ENCODE assay signal across 24 cellular contexts in genomic region chr10:43825984-43826383, GRCh38.
"Had no signal": no experiment of that assay in that cellular context is flagged by ENCODE, and none has a peak within 500 bp of the region (broad histone marks: within the 10 kb centered on the region; RNA-seq: fewer than 3 reads in every experiment).

No MANE protein-coding gene starts in this region.

- H3K9me3 ChIP-seq: body of pancreas, left lung, pancreas, prostate gland, thyroid gland had no signal

- H3K4me3 ChIP-seq: body of pancreas, cardiac muscle cell, left lung, pancreas, prostate gland, thyroid gland had no signal

- H3K27ac ChIP-seq: body of pancreas, cardiac muscle cell had no signal

- H3K27me3 ChIP-seq: body of pancreas, cardiac muscle cell, left lung, pancreas, thyroid gland had no signal

- ATAC-seq: activated CD4-positive, alpha-beta T cell treated with anti-CD3 and anti-CD28 coated beads for 36 hours; activated CD8-positive, alpha-beta memory T cell treated with anti-CD3 and anti-CD28 coated beads, Interleukin-2, amount 10 ng/mL, durations not matched to agents 7 days and 5 days; activated CD8-positive, alpha-beta T cell treated with anti-CD3 and anti-CD28 coated beads, Interleukin-2, amount 10 ng/mL, durations not matched to agents 7 days and 5 days; body of pancreas; effector memory CD8-positive, alpha-beta T cell; left lung; pancreas had no signal

- H3K36me3 ChIP-seq: cardiac muscle cell, left lung, pancreas, prostate gland, thyroid gland had no signal

- DNase-seq: activated CD4-positive, alpha-beta T cell treated with anti-CD3 and anti-CD28 coated beads for 36 hours; activated CD4-positive, CD25-positive, alpha-beta regulatory T cell; activated CD8-positive, alpha-beta memory T cell treated with anti-CD3 and anti-CD28 coated beads, Interleukin-2, amount 10 ng/mL, durations not matched to agents 7 days and 5 days; activated CD8-positive, alpha-beta T cell treated with anti-CD3 and anti-CD28 coated beads, Interleukin-2, amount 10 ng/mL, durations not matched to agents 7 days and 5 days; activated naive CD4-positive, alpha-beta T cell; activated T-cell treated with anti-CD3 and anti-CD28 coated beads, Interleukin-2, amount 50 U/mL, for 48 hours; anterior cingulate cortex; body of pancreas; cortex of kidney; effector memory CD8-positive, alpha-beta T cell; erythroblast; head of caudate nucleus; kidney glomerular epithelial cell; left lung; naive B cell; nephron progenitor cell; pancreas; retina; stimulated activated CD4-positive, alpha-beta T cell treated with anti-CD3 and anti-CD28 coated beads, Interleukin-2, amount 100 ng/mL, for 48 hours; stimulated activated naive CD4-positive, alpha-beta T cell treated with Interleukin-2 at 50 U/mL for 16 hours; T-helper 1 cell; thyroid gland had no signal

- H3K4me1 ChIP-seq: body of pancreas, left lung, prostate gland had no signal
